In the genomic region with DNA sequence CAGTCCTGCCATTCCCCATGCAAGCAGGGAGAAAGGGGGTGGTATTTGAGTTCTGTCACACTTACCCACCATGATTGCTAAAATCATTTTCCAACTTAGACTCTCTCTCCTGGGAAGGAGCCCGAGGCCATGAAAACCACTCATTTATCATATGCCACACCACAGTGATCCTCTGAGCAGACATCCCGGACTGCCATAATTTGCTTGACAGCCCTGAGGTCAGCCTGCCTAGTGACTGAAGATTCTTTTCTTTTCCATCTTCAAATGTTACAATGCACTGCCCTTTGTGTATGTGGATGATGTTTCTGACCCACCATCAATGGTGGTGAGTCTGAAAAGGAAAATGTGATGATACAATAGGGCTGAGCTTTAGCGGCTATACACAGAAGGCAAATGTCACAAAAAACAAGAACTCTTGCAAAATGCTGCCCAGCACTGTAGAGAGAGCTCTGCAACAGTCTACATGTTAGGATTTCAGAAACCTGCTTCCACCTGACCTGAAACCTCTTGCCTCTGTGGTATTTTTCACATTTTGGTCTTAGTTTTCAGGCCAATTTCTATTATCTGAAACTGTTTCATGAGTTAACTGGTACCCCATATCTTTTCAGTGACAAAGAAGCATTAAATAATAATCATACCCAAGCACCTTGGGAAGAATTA, we compare ENCODE assay signal across 31 cellular contexts.
"Had no signal": no experiment of that assay in that cellular context is flagged by ENCODE, and none has a peak within 500 bp of the region (broad histone marks: within the 10 kb centered on the region; RNA-seq: fewer than 3 reads in every experiment).

No MANE protein-coding gene starts in this region.

- H3K36me3 ChIP-seq: ascending aorta, brain microvascular endothelial cell, heart left ventricle, right atrium auricular region, stomach, tibial artery had no signal

- DNase-seq: activated CD4-positive, alpha-beta T cell treated with anti-CD3 and anti-CD28 coated beads for 48 hours; activated CD4-positive, alpha-beta T cell treated with anti-CD3 and anti-CD28 coated beads, Interleukin-2, amount 50 U/mL, for 48 hours; activated CD8-positive, alpha-beta memory T cell treated with anti-CD3 and anti-CD28 coated beads for 24 hours; activated gamma-delta T cell; activated naive CD4-positive, alpha-beta T cell treated with anti-CD3 and anti-CD28 coated beads, Interleukin-2, amount 10 ng/mL, durations not matched to agents 7 days and 5 days; activated naive CD8-positive, alpha-beta T cell treated with anti-CD3 and anti-CD28 coated beads, Interleukin-2, amount 10 ng/mL, durations not matched to agents 7 days and 5 days; activated T-cell treated with anti-CD3 and anti-CD28 coated beads, Interleukin-2, amount 50 U/mL, for 24 hours; brain microvascular endothelial cell; dorsolateral prefrontal cortex; effector memory CD4-positive, alpha-beta T cell; erythroblast; heart left ventricle; hypothalamus; immature natural killer cell; kidney; left colon; mammary epithelial cell; naive B cell; nephron progenitor cell; nucleus accumbens; psoas muscle; stimulated activated CD4-positive, alpha-beta T cell treated with anti-CD3 and anti-CD28 coated beads, Interleukin-15, amount 100 ng/mL, for 24 hours; stimulated activated CD4-positive, alpha-beta T cell treated with anti-CD3 and anti-CD28 coated beads, Interleukin-2, amount 100 ng/mL, for 24 hours; stimulated activated naive B cell treated with anti-CD40 and anti-IgM and Interleukin-4, amounts not matched to agents 10 μg/mL and 1 μg/mL and 100 μg/mL, for 72 hours; stomach; tibial artery had no signal

- H3K27me3 ChIP-seq: ascending aorta, brain microvascular endothelial cell, dorsolateral prefrontal cortex, heart left ventricle, right atrium auricular region, stomach, tibial artery had no signal

- H3K4me1 ChIP-seq: ascending aorta, heart left ventricle, parathyroid adenoma, stomach, tibial artery had no signal

- H3K4me3 ChIP-seq: ascending aorta, coronary artery, dorsolateral prefrontal cortex, heart left ventricle, psoas muscle, right atrium auricular region, stomach, tibial artery had no signal

- H3K27ac ChIP-seq: ascending aorta, brain microvascular endothelial cell, coronary artery, dorsolateral prefrontal cortex, heart left ventricle, parathyroid adenoma, psoas muscle, right atrium auricular region, stomach, tibial artery, VCaP had no signal

- H3K9me3 ChIP-seq: ascending aorta, heart left ventricle, psoas muscle, right atrium auricular region, stomach, tibial artery had no signal
